In genomic region chr4:7233006-7233580, GRCh38 we compare ENCODE assay signal across 30 cellular contexts. TPM values are rescaled to one million over a fixed set of nuclear protein-coding genes. Genes with fewer than 3 reads are reported as not detected.
"Had no signal": no experiment of that assay in that cellular context is flagged by ENCODE, and none has a peak within 500 bp of the region (broad histone marks: within the 10 kb centered on the region; RNA-seq: fewer than 3 reads in every experiment).

No MANE protein-coding gene starts in this region.

- ATAC-seq: activated CD4-positive, alpha-beta T cell treated with anti-CD3 and anti-CD28 coated beads for 36 hours; activated naive CD8-positive, alpha-beta T cell treated with anti-CD3 and anti-CD28 coated beads, Interleukin-2, amount 50 U/mL, for 24 hours; body of pancreas; esophagus mucosa had no signal

- H3K27ac ChIP-seq: adrenal gland, body of pancreas, colonic mucosa, dorsolateral prefrontal cortex had no signal

- H3K9me3 ChIP-seq: adrenal gland, body of pancreas, colonic mucosa had no signal

- H3K36me3 ChIP-seq: adrenal gland, colonic mucosa had no signal

- H3K27ac Mint-ChIP-seq: activated CD4-positive, alpha-beta memory T cell treated with anti-CD3 and anti-CD28 coated beads, Interleukin-2, amount 10 ng/mL, durations not matched to agents 7 days and 5 days; activated CD4-positive, alpha-beta T cell treated with anti-CD3 and anti-CD28 coated beads for 36 hours; activated CD4-positive, alpha-beta T cell treated with anti-CD3 and anti-CD28 coated beads, Interleukin-2, amount 10 ng/mL, durations not matched to agents 24 days and 14 days; activated naive CD4-positive, alpha-beta T cell treated with anti-CD3 and anti-CD28 coated beads for 36 hours; activated naive CD4-positive, alpha-beta T cell treated with anti-CD3 and anti-CD28 coated beads, Interleukin-2, amount 50 U/mL, for 24 hours; activated naive CD8-positive, alpha-beta T cell treated with anti-CD3 and anti-CD28 coated beads for 36 hours; activated naive CD8-positive, alpha-beta T cell treated with anti-CD3 and anti-CD28 coated beads, Interleukin-2, amount 50 U/mL, for 24 hours; activated T-helper 1 cell treated with anti-CD3 and anti-CD28 coated beads, Interleukin-12 subunit alpha, Interleukin-12 subunit beta, Interleukin-2, Interleukin-4 antibody, amounts not matched to agents 30 ng/mL and 10 ng/mL and 1 ng/mL, durations not matched to agents 14 hours and 24 hours and 36 hours; activated T-helper 2 cell treated with anti-CD3 and anti-CD28 coated beads, Interferon-gamma antibody, Interleukin-2, Interleukin-4, amounts not matched to agents 10 μg/mL and 5 μg/mL and 100 μg/mL, durations not matched to agents 14 hours and 24 hours and 36 hours; dendritic cell treated with granulocyte-macrophage colony-stimulating factor and Interleukin-4, amounts not matched to agents 40 ng/mL and 50 ng/mL, for 4 days; endodermal cell had no signal

- H3K4me1 ChIP-seq: adrenal gland, body of pancreas, colonic mucosa had no signal

- H3K36me3 Mint-ChIP-seq: activated naive CD4-positive, alpha-beta T cell treated with anti-CD3 and anti-CD28 coated beads, Interleukin-2, amount 50 U/mL, for 24 hours; activated naive CD8-positive, alpha-beta T cell treated with anti-CD3 and anti-CD28 coated beads for 36 hours had no signal

- H3K27me3 ChIP-seq: adrenal gland, body of pancreas, colonic mucosa had no signal

- H3K9me3 Mint-ChIP-seq: activated CD4-positive, alpha-beta memory T cell treated with anti-CD3 and anti-CD28 coated beads, Interleukin-2, amount 10 ng/mL, durations not matched to agents 7 days and 5 days; activated CD4-positive, alpha-beta T cell treated with anti-CD3 and anti-CD28 coated beads, Interleukin-2, amount 10 ng/mL, durations not matched to agents 24 days and 14 days; activated naive CD4-positive, alpha-beta T cell treated with anti-CD3 and anti-CD28 coated beads for 36 hours; activated naive CD4-positive, alpha-beta T cell treated with anti-CD3 and anti-CD28 coated beads, Interleukin-2, amount 50 U/mL, for 24 hours; activated naive CD8-positive, alpha-beta T cell treated with anti-CD3 and anti-CD28 coated beads for 36 hours; activated naive CD8-positive, alpha-beta T cell treated with anti-CD3 and anti-CD28 coated beads, Interleukin-2, amount 50 U/mL, for 24 hours; activated T-helper 1 cell treated with anti-CD3 and anti-CD28 coated beads, Interleukin-12 subunit alpha, Interleukin-12 subunit beta, Interleukin-2, Interleukin-4 antibody, amounts not matched to agents 30 ng/mL and 10 ng/mL and 1 ng/mL, durations not matched to agents 14 hours and 24 hours and 36 hours; endodermal cell had no signal

- DNase-seq: activated CD4-positive, alpha-beta memory T cell treated with anti-CD3 and anti-CD28 coated beads, Interleukin-2, amount 10 ng/mL, durations not matched to agents 7 days and 5 days; activated CD4-positive, alpha-beta T cell treated with anti-CD3 and anti-CD28 coated beads for 36 hours; activated CD4-positive, alpha-beta T cell treated with anti-CD3 and anti-CD28 coated beads, Interleukin-2, amount 10 ng/mL, durations not matched to agents 24 days and 14 days; activated CD4-positive, alpha-beta T cell treated with anti-CD3 and anti-CD28 coated beads, Interleukin-2, amount 50 U/mL, for 4 hours; activated CD4-positive, CD25-positive, alpha-beta regulatory T cell; activated CD4-positive, CD25-positive, alpha-beta regulatory T cell treated with anti-CD3 and anti-CD28 coated beads, Interleukin-2, amount 50 U/mL, for 72 hours; activated effector memory CD4-positive, alpha-beta T cell treated with anti-CD3 and anti-CD28 coated beads, Interleukin-2, amount 50 U/mL, for 16 hours; activated naive CD4-positive, alpha-beta T cell treated with anti-CD3 and anti-CD28 coated beads for 36 hours; activated naive CD8-positive, alpha-beta T cell treated with anti-CD3 and anti-CD28 coated beads for 36 hours; activated naive CD8-positive, alpha-beta T cell treated with anti-CD3 and anti-CD28 coated beads, Interleukin-2, amount 50 U/mL, for 24 hours; activated T-cell treated with anti-CD3 and anti-CD28 coated beads, Interleukin-2, amount 50 U/mL, for 1 hour; activated T-cell treated with anti-CD3 and anti-CD28 coated beads, Interleukin-2, amount 50 U/mL, for 48 hours; adrenal gland; aorta; body of pancreas; cerebellar nuclear complex; colonic mucosa; effector memory CD4-positive, alpha-beta T cell; endodermal cell; foreskin fibroblast; head of caudate nucleus; T-helper 2 cell had no signal

- H3K27me3 Mint-ChIP-seq: activated CD4-positive, alpha-beta memory T cell treated with anti-CD3 and anti-CD28 coated beads, Interleukin-2, amount 10 ng/mL, durations not matched to agents 7 days and 5 days; activated CD4-positive, alpha-beta T cell treated with anti-CD3 and anti-CD28 coated beads for 36 hours; activated CD4-positive, alpha-beta T cell treated with anti-CD3 and anti-CD28 coated beads, Interleukin-2, amount 10 ng/mL, durations not matched to agents 24 days and 14 days; activated naive CD4-positive, alpha-beta T cell treated with anti-CD3 and anti-CD28 coated beads, Interleukin-2, amount 50 U/mL, for 24 hours; activated naive CD8-positive, alpha-beta T cell treated with anti-CD3 and anti-CD28 coated beads for 36 hours; activated naive CD8-positive, alpha-beta T cell treated with anti-CD3 and anti-CD28 coated beads, Interleukin-2, amount 50 U/mL, for 24 hours; dendritic cell treated with granulocyte-macrophage colony-stimulating factor and Interleukin-4, amounts not matched to agents 40 ng/mL and 50 ng/mL, for 4 days had no signal

- H3K4me1 Mint-ChIP-seq: activated CD4-positive, alpha-beta memory T cell treated with anti-CD3 and anti-CD28 coated beads, Interleukin-2, amount 10 ng/mL, durations not matched to agents 7 days and 5 days; activated CD4-positive, alpha-beta T cell treated with anti-CD3 and anti-CD28 coated beads for 36 hours; activated CD4-positive, alpha-beta T cell treated with anti-CD3 and anti-CD28 coated beads, Interleukin-2, amount 10 ng/mL, durations not matched to agents 24 days and 14 days; activated naive CD4-positive, alpha-beta T cell treated with anti-CD3 and anti-CD28 coated beads, Interleukin-2, amount 50 U/mL, for 24 hours; activated naive CD8-positive, alpha-beta T cell treated with anti-CD3 and anti-CD28 coated beads for 36 hours; activated naive CD8-positive, alpha-beta T cell treated with anti-CD3 and anti-CD28 coated beads, Interleukin-2, amount 50 U/mL, for 24 hours; endodermal cell had no signal

- H3K4me3 ChIP-seq: adrenal gland, body of pancreas, colonic mucosa, dorsolateral prefrontal cortex had no signal

- FAIRE-seq: frontal cortex had no signal

- H3K4me3 Mint-ChIP-seq: activated CD4-positive, alpha-beta memory T cell treated with anti-CD3 and anti-CD28 coated beads, Interleukin-2, amount 10 ng/mL, durations not matched to agents 7 days and 5 days; activated CD4-positive, alpha-beta T cell treated with anti-CD3 and anti-CD28 coated beads for 36 hours; activated CD4-positive, alpha-beta T cell treated with anti-CD3 and anti-CD28 coated beads, Interleukin-2, amount 10 ng/mL, durations not matched to agents 24 days and 14 days; activated naive CD4-positive, alpha-beta T cell treated with anti-CD3 and anti-CD28 coated beads for 36 hours; activated naive CD4-positive, alpha-beta T cell treated with anti-CD3 and anti-CD28 coated beads, Interleukin-2, amount 50 U/mL, for 24 hours; activated naive CD8-positive, alpha-beta T cell treated with anti-CD3 and anti-CD28 coated beads for 36 hours; activated naive CD8-positive, alpha-beta T cell treated with anti-CD3 and anti-CD28 coated beads, Interleukin-2, amount 50 U/mL, for 24 hours; activated T-helper 1 cell treated with anti-CD3 and anti-CD28 coated beads, Interleukin-12 subunit alpha, Interleukin-12 subunit beta, Interleukin-2, Interleukin-4 antibody, amounts not matched to agents 30 ng/mL and 10 ng/mL and 1 ng/mL, durations not matched to agents 14 hours and 24 hours and 36 hours; dendritic cell treated with granulocyte-macrophage colony-stimulating factor and Interleukin-4, amounts not matched to agents 40 ng/mL and 50 ng/mL, for 4 days; endodermal cell had no signal

RNA-seq across cellular contexts. Expression of gene SORCS2, which starts 40.8 kb away (rescaled TPM):
- total RNA-seq: activated CD4-positive, alpha-beta T cell treated with anti-CD3 and anti-CD28 coated beads, Interleukin-2, amount 10 ng/mL, durations not matched to agents 24 days and 14 days; activated naive CD8-positive, alpha-beta T cell treated with anti-CD3 and anti-CD28 coated beads for 36 hours; activated T-helper 1 cell treated with anti-CD3 and anti-CD28 coated beads, Interleukin-12 subunit alpha, Interleukin-12 subunit beta, Interleukin-2, Interleukin-4 antibody, amounts not matched to agents 30 ng/mL and 10 ng/mL and 1 ng/mL, durations not matched to agents 14 hours and 24 hours and 36 hours; T-helper 1 cell treated with Interleukin-12 subunit alpha and Interleukin-12 subunit beta and Interleukin-4 antibody, amounts not matched to agents 30 ng/mL and 1 ng/mL, for 36 hours had no signal
